In the genomic region with DNA sequence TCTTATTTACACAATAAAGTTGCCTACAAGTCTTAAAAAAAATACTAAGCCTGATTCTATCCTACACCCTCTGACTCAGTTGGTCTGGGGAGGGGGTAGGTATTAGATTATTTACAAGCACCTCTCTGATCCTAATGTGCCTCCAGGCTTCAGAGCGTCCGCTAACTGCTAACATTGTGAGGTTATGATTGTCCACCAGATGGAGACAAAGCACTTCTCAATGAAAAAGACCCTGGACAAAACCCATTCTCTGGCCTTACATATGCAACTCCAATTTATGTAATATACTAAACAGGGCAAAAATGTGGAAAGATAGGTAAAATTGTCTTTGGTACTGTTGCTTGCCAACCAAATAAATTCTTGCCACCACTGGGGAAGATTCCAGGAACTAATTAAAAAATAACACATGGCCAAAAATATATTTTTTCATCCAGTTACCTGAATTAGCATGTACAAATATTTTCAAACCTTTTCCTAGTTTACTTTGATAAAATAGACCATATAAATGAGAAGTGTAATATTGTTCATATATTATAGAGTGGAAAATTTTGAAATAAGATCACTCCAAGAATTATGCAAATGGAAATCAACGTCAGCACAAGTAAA, we compare ENCODE assay signal across 8 cellular contexts.
DNase-seq lines count a peak whose midpoint lies in the region; ATAC-seq, FAIRE-seq and TF ChIP-seq lines count a peak whose summit lies in the region.

No MANE protein-coding gene starts in this region.

- H3K27me3 ChIP-seq in OCI-LY3 (ENCODE audit: low read depth, low read length): no peaks in the 10 kb centered on the region
- H3K27me3 ChIP-seq in hepatocyte: no peaks in the 10 kb centered on the region
- no peaks in the 10 kb centered on the region for H3K27me3 ChIP-seq in small intestine (ENCODE audit: control insufficient read depth in 2 of 2, insufficient read depth in 2 of 2, low read length in 2 of 2)

- TF ChIP-seq RAD21 in Ishikawa (IDR thresholded peaks at IDR 0.05; ENCODE audit: low read depth): peak; percentile 93

- H3K4me3 ChIP-seq in OCI-LY3 (ENCODE audit: low read length): no peak overlapping the region
- no peak overlapping the region for H3K4me3 ChIP-seq in astrocyte of the spinal cord (ENCODE audit: low read depth, low read length)
- no peak overlapping the region for H3K4me3 ChIP-seq in hepatocyte
- no peak overlapping the region for H3K4me3 ChIP-seq in small intestine (ENCODE audit: low read depth in 1 of 2, low read length in 2 of 2)

- FAIRE-seq in small intestine (lab: Jason Lieb, UNC): peak; percentile 33

- no peak for TF ChIP-seq EP300 in Ishikawa (IDR thresholded peaks at IDR 0.05; ENCODE audit: borderline replicate concordance)

- H3K9me3 ChIP-seq in OCI-LY3 (ENCODE audit: insufficient read depth, low read length) (no peaks in the 10 kb centered on the region), hepatocyte (ENCODE audit: low read depth) (no peaks in the 10 kb centered on the region), small intestine (ENCODE audit: control insufficient read depth, low read depth) (no peaks in the 10 kb centered on the region)

- H3K4me1 ChIP-seq in OCI-LY3 (ENCODE audit: low read length) (peaks cover 45% of the 10 kb centered on the region), hepatocyte (ENCODE audit: insufficient read depth) (no peaks in the 10 kb centered on the region), small intestine (ENCODE audit: control insufficient read depth in 2 of 2, insufficient read depth in 1 of 2, low read depth in 1 of 2, low read length in 1 of 2) (no peaks in the 10 kb centered on the region)

- H3K9ac ChIP-seq in OCI-LY3 (ENCODE audit: low read length): 0 out of 2 replicates have a peak overlapping the region, but pooled peaks have one; percentile 10

- H3K27ac ChIP-seq in OCI-LY3 (ENCODE audit: low read length) (peak overlapping the region; percentile 87; the same call in 1 of the 2 replicates), hepatocyte (no peak overlapping the region), small intestine (ENCODE audit: low read depth in 1 of 2, low read length in 1 of 2) (no peak overlapping the region)

- ATAC-seq in GM19395 (IDR thresholded peaks at IDR 0.05; ENCODE audit: unreplicated experiment) (peak; percentile 62), GM21825 (IDR thresholded peaks at IDR 0.05; ENCODE audit: unreplicated experiment) (no peak)

- H2AFZ ChIP-seq in OCI-LY3 (ENCODE audit: low read depth, low read length) (no peak overlapping the region), hepatocyte (no peak overlapping the region)

- no peak overlapping the region for H3K4me2 ChIP-seq in OCI-LY3 (ENCODE audit: low read length)
- no peak overlapping the region for H3K4me2 ChIP-seq in hepatocyte

- 34% methylated on average over 3 of the region's 3 CpGs for WGBS in hepatocyte (ENCODE audit: low lambda C conversion rate, missing lambda C conversion rate)
- WGBS in small intestine, 3 donors: 31 to 35% (median 35%) methylated on average over 3 of the region's 3 CpGs

- no peaks in the 10 kb centered on the region for H3K79me2 ChIP-seq in OCI-LY3 (ENCODE audit: low read length)
- H3K79me2 ChIP-seq in hepatocyte: no peaks in the 10 kb centered on the region

- TF ChIP-seq CTCF in OCI-LY3 (IDR thresholded peaks at IDR 0.05; ENCODE audit: low read depth, low read length) (peak; percentile 73), astrocyte of the spinal cord (IDR thresholded peaks at IDR 0.05; ENCODE audit: low read depth, low read length) (peak; percentile 73), hepatocyte (IDR thresholded peaks at IDR 0.05; ENCODE audit: poor library complexity) (peak; percentile 88)

- DNase-seq in DMS153 treated with DMSO at 0.1 percent for 48 hours (lab: John Stamatoyannopoulos, UW; ENCODE audit: unreplicated experiment) (peak; percentile 59), astrocyte of the spinal cord (ENCODE audit: low read depth, low spot score) (peak; percentile 79), hepatocyte (ENCODE audit: low spot score) (peak; percentile 85), small intestine (peak; percentile 68)

- in situ Hi-C loops in astrocyte of the spinal cord (cut with HindIII; ENCODE audit: low sequenced_read_pairs): no loop called here

- H4K20me1 ChIP-seq in OCI-LY3 (ENCODE audit: insufficient read depth, low read length) (no peaks in the 10 kb centered on the region), hepatocyte (ENCODE audit: insufficient read depth, poor library complexity, severe bottlenecking) (no peaks in the 10 kb centered on the region)

- no peaks in the 10 kb centered on the region for H3K9me2 ChIP-seq in hepatocyte (replicated peaks; ENCODE audit: insufficient read depth)

- H3K36me3 ChIP-seq in OCI-LY3 (replicated peaks; ENCODE audit: low read depth, low read length) (no peaks in the 10 kb centered on the region), hepatocyte (replicated peaks; ENCODE audit: insufficient read depth, low read depth) (no peaks in the 10 kb centered on the region), small intestine (ENCODE audit: control insufficient read depth in 2 of 2, insufficient read depth in 2 of 2, low read length in 2 of 2) (no peaks in the 10 kb centered on the region)

TF ChIP-seq in Ishikawa, 13 proteins besides CTCF, POLR2A, EP300 and RAD21:
- TF ChIP-seq, protein P1, sequence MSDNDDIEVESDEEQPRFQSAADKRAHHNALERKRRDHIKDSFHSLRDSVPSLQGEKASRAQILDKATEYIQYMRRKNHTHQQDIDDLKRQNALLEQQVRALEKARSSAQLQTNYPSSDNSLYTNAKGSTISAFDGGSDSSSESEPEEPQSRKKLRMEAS (IDR thresholded peaks at IDR 0.05): no peak
- no peak for TF ChIP-seq TAF1 (IDR thresholded peaks at IDR 0.05; ENCODE audit: low read depth)
- TF ChIP-seq FOXM1 (IDR thresholded peaks at IDR 0.05; ENCODE audit: borderline replicate concordance, low read depth): no peak
- no peak for TF ChIP-seq EGR1 (IDR thresholded peaks at IDR 0.05)
- TF ChIP-seq ZBTB7A (IDR thresholded peaks at IDR 0.05; ENCODE audit: low read depth): no peak
- TF ChIP-seq TCF12 (IDR thresholded peaks at IDR 0.05; ENCODE audit: low read depth): no peak
- no peak for TF ChIP-seq CREB1 (IDR thresholded peaks at IDR 0.05; ENCODE audit: low read depth)
- TF ChIP-seq, protein P2, sequence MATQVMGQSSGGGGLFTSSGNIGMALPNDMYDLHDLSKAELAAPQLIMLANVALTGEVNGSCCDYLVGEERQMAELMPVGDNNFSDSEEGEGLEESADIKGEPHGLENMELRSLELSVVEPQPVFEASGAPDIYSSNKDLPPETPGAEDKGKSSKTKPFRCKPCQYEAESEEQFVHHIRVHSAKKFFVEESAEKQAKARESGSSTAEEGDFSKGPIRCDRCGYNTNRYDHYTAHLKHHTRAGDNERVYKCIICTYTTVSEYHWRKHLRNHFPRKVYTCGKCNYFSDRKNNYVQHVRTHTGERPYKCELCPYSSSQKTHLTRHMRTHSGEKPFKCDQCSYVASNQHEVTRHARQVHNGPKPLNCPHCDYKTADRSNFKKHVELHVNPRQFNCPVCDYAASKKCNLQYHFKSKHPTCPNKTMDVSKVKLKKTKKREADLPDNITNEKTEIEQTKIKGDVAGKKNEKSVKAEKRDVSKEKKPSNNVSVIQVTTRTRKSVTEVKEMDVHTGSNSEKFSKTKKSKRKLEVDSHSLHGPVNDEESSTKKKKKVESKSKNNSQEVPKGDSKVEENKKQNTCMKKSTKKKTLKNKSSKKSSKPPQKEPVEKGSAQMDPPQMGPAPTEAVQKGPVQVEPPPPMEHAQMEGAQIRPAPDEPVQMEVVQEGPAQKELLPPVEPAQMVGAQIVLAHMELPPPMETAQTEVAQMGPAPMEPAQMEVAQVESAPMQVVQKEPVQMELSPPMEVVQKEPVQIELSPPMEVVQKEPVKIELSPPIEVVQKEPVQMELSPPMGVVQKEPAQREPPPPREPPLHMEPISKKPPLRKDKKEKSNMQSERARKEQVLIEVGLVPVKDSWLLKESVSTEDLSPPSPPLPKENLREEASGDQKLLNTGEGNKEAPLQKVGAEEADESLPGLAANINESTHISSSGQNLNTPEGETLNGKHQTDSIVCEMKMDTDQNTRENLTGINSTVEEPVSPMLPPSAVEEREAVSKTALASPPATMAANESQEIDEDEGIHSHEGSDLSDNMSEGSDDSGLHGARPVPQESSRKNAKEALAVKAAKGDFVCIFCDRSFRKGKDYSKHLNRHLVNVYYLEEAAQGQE (IDR thresholded peaks at IDR 0.05; ENCODE audit: low read depth): no peak
- no peak for TF ChIP-seq TEAD4 (IDR thresholded peaks at IDR 0.05)
- TF ChIP-seq CEBPB (IDR thresholded peaks at IDR 0.05): no peak
- TF ChIP-seq YY1 (IDR thresholded peaks at IDR 0.05; ENCODE audit: low read depth): no peak
- TF ChIP-seq NFIC (IDR thresholded peaks at IDR 0.05): no peak
- TF ChIP-seq, protein P3, sequence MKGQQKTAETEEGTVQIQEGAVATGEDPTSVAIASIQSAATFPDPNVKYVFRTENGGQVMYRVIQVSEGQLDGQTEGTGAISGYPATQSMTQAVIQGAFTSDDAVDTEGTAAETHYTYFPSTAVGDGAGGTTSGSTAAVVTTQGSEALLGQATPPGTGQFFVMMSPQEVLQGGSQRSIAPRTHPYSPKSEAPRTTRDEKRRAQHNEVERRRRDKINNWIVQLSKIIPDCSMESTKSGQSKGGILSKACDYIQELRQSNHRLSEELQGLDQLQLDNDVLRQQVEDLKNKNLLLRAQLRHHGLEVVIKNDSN (IDR thresholded peaks at IDR 0.05): no peak
